1 cellular context compared by ENCODE assay signal in the genomic region with DNA sequence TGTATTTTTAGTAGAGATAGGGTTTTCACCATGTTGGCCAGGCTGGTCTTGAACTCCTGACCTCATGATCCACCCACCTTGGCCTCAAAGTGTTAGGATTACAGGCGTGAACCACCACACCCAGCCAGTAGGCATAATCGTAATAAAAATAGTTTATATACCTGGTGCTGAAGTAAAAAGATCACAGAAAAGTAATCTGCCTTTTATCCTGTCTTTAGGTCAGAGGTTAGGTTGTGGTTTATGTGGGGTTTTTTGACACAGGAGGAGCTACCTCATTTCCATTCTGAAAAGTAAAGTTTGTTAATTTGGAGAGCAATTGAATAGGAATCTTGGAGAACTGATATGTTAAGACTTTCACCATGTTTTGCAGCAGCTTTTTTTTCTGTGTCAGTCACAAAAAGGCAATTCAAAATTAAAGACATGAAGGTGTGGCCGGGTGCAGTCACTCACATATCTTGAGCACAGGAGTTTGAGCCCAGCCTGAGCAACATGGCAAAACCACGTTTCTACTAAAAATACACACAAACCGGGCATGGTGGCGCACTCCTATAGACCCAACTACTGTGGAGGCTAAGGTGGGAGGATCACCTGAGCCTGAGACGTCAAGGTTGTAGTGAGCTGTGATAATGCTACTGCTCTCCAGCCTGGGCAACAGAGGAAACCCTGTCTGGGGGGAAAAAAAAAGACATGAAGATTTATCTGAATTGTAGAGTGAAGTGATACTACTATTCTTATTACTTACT.
TF ChIP-seq lines count a peak whose summit lies in the region.

No MANE protein-coding gene starts in this region.

TF ChIP-seq in HEK293T, 16 proteins besides CTCF, POLR2A, EP300 and RAD21 (continued from another document):
- TF ChIP-seq BHLHE40 (IDR thresholded peaks at IDR 0.05; ENCODE audit: borderline replicate concordance), result no peak
